Comparison of ENCODE assay signal across 12 cellular contexts in genomic region chr9:17018001-17018491, GRCh38.
DNase-seq lines count a peak whose midpoint lies in the region; ATAC-seq and TF ChIP-seq lines count a peak whose summit lies in the region.
"Had no signal": no experiment of that assay in that cellular context is flagged by ENCODE, and none has a peak within 500 bp of the region (broad histone marks: within the 10 kb centered on the region; RNA-seq: fewer than 3 reads in every experiment).

No MANE protein-coding gene starts in this region.

- H3K27me3 ChIP-seq in GM23338 (ENCODE audit: insufficient read depth) (no peaks in the 10 kb centered on the region), brain microvascular endothelial cell (replicated peaks) (no peaks in the 10 kb centered on the region), thymus (ENCODE audit: control insufficient read depth, insufficient read depth) (no peaks in the 10 kb centered on the region), body of pancreas (no peaks in the 10 kb centered on the region)
- H3K27me3 ChIP-seq: left lung had no signal

- H3F3A ChIP-seq in GM23338 (replicated peaks; ENCODE audit: low read depth): no peaks in the 10 kb centered on the region

- TF ChIP-seq POLR2A in body of pancreas (IDR thresholded peaks at IDR 0.05): no peak

- H3K4me3 ChIP-seq in GM23338 (no peak overlapping the region), brain microvascular endothelial cell (ENCODE audit: low read depth, low read length) (no peak overlapping the region), thymus (ENCODE audit: low read length) (no peak overlapping the region), body of pancreas (no peak overlapping the region)
- H3K4me3 ChIP-seq: HAP-1, left lung had no signal

- H3K9me3 Mint-ChIP-seq in GM23338: no peaks in the 10 kb centered on the region; the same call in 2 of the 3 replicates

- no peak overlapping the region for H3K27ac ChIP-seq in GM23338 (ENCODE audit: low read depth)
- H3K27ac ChIP-seq in brain microvascular endothelial cell: no peak overlapping the region
- peak overlapping the region; percentile 43 for H3K27ac ChIP-seq in thymus (ENCODE audit: low read depth)
- no peak overlapping the region for H3K27ac ChIP-seq in body of pancreas
- H3K27ac ChIP-seq: left lung had no signal

- no peak for TF ChIP-seq CTCF in GM23338 (conservative IDR thresholded peaks at IDR 0.05; ENCODE audit: low read depth in 2 of 2)
- no peak for TF ChIP-seq CTCF in brain microvascular endothelial cell (IDR thresholded peaks at IDR 0.05; ENCODE audit: low read depth, low read length, missing control alignments)
- TF ChIP-seq CTCF in body of pancreas (IDR thresholded peaks at IDR 0.05): no peak

- no peaks in the 10 kb centered on the region for H3K79me2 ChIP-seq in GM23338 (replicated peaks; ENCODE audit: insufficient read depth)

- peaks cover 2% of the 10 kb centered on the region; the same call in 1 of the 3 replicates for H3K36me3 Mint-ChIP-seq in GM23338 (ENCODE audit: low read depth)
- H3K36me3 Mint-ChIP-seq: T-cell had no signal

- ATAC-seq in GM23338 (peak; percentile 44), HG02610 (IDR thresholded peaks at IDR 0.05; ENCODE audit: unreplicated experiment) (no peak), body of pancreas (no peak)
- ATAC-seq: left lung, T-cell had no signal

- H3K9me3 ChIP-seq in thymus (ENCODE audit: control insufficient read depth): no peaks in the 10 kb centered on the region
- H3K9me3 ChIP-seq in body of pancreas: no peaks in the 10 kb centered on the region
- H3K9me3 ChIP-seq: HAP-1 had no signal

- H3K36me3 ChIP-seq in GM23338 (ENCODE audit: insufficient read depth): no peaks in the 10 kb centered on the region
- H3K36me3 ChIP-seq in brain microvascular endothelial cell (replicated peaks): no peaks in the 10 kb centered on the region
- no peaks in the 10 kb centered on the region for H3K36me3 ChIP-seq in thymus (ENCODE audit: control insufficient read depth, insufficient read depth)
- H3K36me3 ChIP-seq in body of pancreas (replicated peaks in 1 of 2; ENCODE audit: insufficient read depth in 1 of 2, low read depth in 2 of 2): no peaks in the 10 kb centered on the region
- H3K36me3 ChIP-seq: HAP-1, left lung had no signal

- in situ Hi-C loops in brain microvascular endothelial cell (cut with HindIII; ENCODE audit: low pct_ligation_motif_present, low sequenced_read_pairs): no loop called here

- DNase-seq in GM23338 (ENCODE audit: low spot score) (no peak), brain microvascular endothelial cell (peak; percentile 7), left kidney (ENCODE audit: low read depth, low spot score) (peak; percentile 28), GM19238 (ENCODE audit: insufficient read length, low spot score) (no peak), body of pancreas (no peak), cortex of kidney (lab: John Stamatoyannopoulos, UW) (no peak)
- DNase-seq: T-cell had no signal

- H4K20me1 ChIP-seq in GM23338 (replicated peaks; ENCODE audit: insufficient read depth): no peaks in the 10 kb centered on the region

- no peak overlapping the region for H3K4me3 Mint-ChIP-seq in GM23338
- H3K4me3 Mint-ChIP-seq: T-cell had no signal

- peaks cover 8% of the 10 kb centered on the region for H3K4me1 Mint-ChIP-seq in GM23338
- H3K4me1 Mint-ChIP-seq: T-cell had no signal

- H3K27ac Mint-ChIP-seq in GM23338: no peak overlapping the region
- H3K27ac Mint-ChIP-seq: progenitor cell of endocrine pancreas, T-cell had no signal

- intact Hi-C loops in body of pancreas (cut with DNase I): no loop called here

- 92% methylated on average over 9 of the region's 9 CpGs for WGBS in thymus
- WGBS in body of pancreas, 2 donors: 77 to 82% methylated on average over 9 of the region's 9 CpGs

- peak overlapping the region; percentile 86; the same call in 1 of the 2 replicates for H2AFZ ChIP-seq in GM23338

- H3K4me1 ChIP-seq in GM23338 (ENCODE audit: insufficient read depth): no peaks in the 10 kb centered on the region
- no peaks in the 10 kb centered on the region for H3K4me1 ChIP-seq in thymus (ENCODE audit: control insufficient read depth, insufficient read depth, low read length)
- no peaks in the 10 kb centered on the region for H3K4me1 ChIP-seq in body of pancreas
- H3K4me1 ChIP-seq: HAP-1, left lung had no signal

- H3K4me2 ChIP-seq in GM23338: no peak overlapping the region

- peaks cover 7% of the 10 kb centered on the region for H3K27me3 Mint-ChIP-seq in GM23338 (ENCODE audit: insufficient read depth, low read depth, poor library complexity)
- H3K27me3 Mint-ChIP-seq: progenitor cell of endocrine pancreas, T-cell had no signal

- peaks cover 5% of the 10 kb centered on the region; the same call in 1 of the 2 replicates for H3K9me2 ChIP-seq in GM23338 (ENCODE audit: insufficient read depth)

TF ChIP-seq in GM23338, 12 proteins besides CTCF, POLR2A, EP300 and RAD21 (continues in another document):
- TF ChIP-seq EZH2 (IDR thresholded peaks at IDR 0.05; ENCODE audit: low read depth, unreplicated experiment): no peak
- no peak for TF ChIP-seq ZNF114 (CRISPR knock-in tag; IDR thresholded peaks at IDR 0.05)
- TF ChIP-seq POLR2AphosphoS5 (IDR thresholded peaks at IDR 0.05; ENCODE audit: low read depth): no peak
- no peak for TF ChIP-seq NANOG (IDR thresholded peaks at IDR 0.05; ENCODE audit: borderline replicate concordance)
- TF ChIP-seq JUNB (IDR thresholded peaks at IDR 0.05; ENCODE audit: unreplicated experiment): no peak
- TF ChIP-seq REST (IDR thresholded peaks at IDR 0.05; ENCODE audit: unreplicated experiment): no peak
- no peak for TF ChIP-seq EZH2phosphoT487 (IDR thresholded peaks at IDR 0.05; ENCODE audit: unreplicated experiment)
- no peak for TF ChIP-seq ZNF331 (CRISPR knock-in tag; IDR thresholded peaks at IDR 0.05; ENCODE audit: low read depth)
- no peak for TF ChIP-seq ETS1 (IDR thresholded peaks at IDR 0.05)
- no peak for TF ChIP-seq STAT1 (IDR thresholded peaks at IDR 0.05; ENCODE audit: unreplicated experiment)
- no peak for TF ChIP-seq CREB1 (CRISPR knock-in tag; IDR thresholded peaks at IDR 0.05; ENCODE audit: low read depth)

Comparison
In these comparisons a context has a peak if more than half of its experiments do, and no peak if none do; other contexts are left out.
1. DNase-seq: peak in brain microvascular endothelial cell (single experiment) and left kidney (single experiment); none in GM23338 (single experiment), GM19238 (single experiment), body of pancreas (0 of 4) and cortex of kidney (single experiment).